In genomic region chr2:102141915-102142828, GRCh38 we compare ENCODE assay signal across 7 cellular contexts. TPM values are rescaled to one million over a fixed set of nuclear protein-coding genes. Genes with fewer than 3 reads are reported as not detected.
DNase-seq lines count a peak whose midpoint lies in the region; TF ChIP-seq lines count a peak whose summit lies in the region.

A gene with protein sequence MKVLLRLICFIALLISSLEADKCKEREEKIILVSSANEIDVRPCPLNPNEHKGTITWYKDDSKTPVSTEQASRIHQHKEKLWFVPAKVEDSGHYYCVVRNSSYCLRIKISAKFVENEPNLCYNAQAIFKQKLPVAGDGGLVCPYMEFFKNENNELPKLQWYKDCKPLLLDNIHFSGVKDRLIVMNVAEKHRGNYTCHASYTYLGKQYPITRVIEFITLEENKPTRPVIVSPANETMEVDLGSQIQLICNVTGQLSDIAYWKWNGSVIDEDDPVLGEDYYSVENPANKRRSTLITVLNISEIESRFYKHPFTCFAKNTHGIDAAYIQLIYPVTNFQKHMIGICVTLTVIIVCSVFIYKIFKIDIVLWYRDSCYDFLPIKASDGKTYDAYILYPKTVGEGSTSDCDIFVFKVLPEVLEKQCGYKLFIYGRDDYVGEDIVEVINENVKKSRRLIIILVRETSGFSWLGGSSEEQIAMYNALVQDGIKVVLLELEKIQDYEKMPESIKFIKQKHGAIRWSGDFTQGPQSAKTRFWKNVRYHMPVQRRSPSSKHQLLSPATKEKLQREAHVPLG (plus strand): TSS chr2:102142746. CDS start chr2:102157725, 14,979 bp downstream.

- H3K4me3 ChIP-seq in GM08714 (ENCODE audit: low read length), result peak within 1 kb of the TSS; percentile 15; the same call in 1 of the 2 replicates
- H3K4me3 ChIP-seq in NB4 (ENCODE audit: low read depth, low read length), result peak within 1 kb of the TSS; percentile 43
- peak within 1 kb of the TSS; percentile 74 to 90 (median 89) for H3K4me3 ChIP-seq in skeletal muscle tissue (ENCODE audit: low read length in 3 of 3)

- H3K27me3 ChIP-seq in skeletal muscle tissue (ENCODE audit: control insufficient read depth in 3 of 3, insufficient read depth in 3 of 3, low read length in 3 of 3), result no peaks in the 10 kb centered on the region

- H3K9ac ChIP-seq in skeletal muscle tissue (ENCODE audit: low read depth in 1 of 3, low read length in 3 of 3), result peak within 1 kb of the TSS; percentile 85 to 90 (median 89)

- peaks cover 0 to 8% (median 0%) of the 10 kb centered on the region in 3 donors for H3K36me3 ChIP-seq in skeletal muscle tissue (ENCODE audit: control insufficient read depth in 3 of 3, insufficient read depth in 3 of 3, low read length in 3 of 3)

- no peak for TF ChIP-seq POLR2A in NB4 (IDR thresholded peaks at IDR 0.05; ENCODE audit: extremely low read depth, insufficient read length)

- peak; percentile 71 for DNase-seq in NB4 (ENCODE audit: low read depth)
- DNase-seq in cerebellum (ENCODE audit: low spot score), result peak; percentile 15
- peak; percentile 7 for DNase-seq in inferior parietal cortex (ENCODE audit: extremely low spot score)
- DNase-seq in stimulated activated CD8-positive, alpha-beta memory T cell treated with anti-CD3 and anti-CD28 coated beads, Interleukin-4, amount 100 ng/mL, for 48 hours, result no peak
- DNase-seq in NCI-H2081 (lab: John Stamatoyannopoulos, UW), result no peak

- no peak for TF ChIP-seq CTCF in NB4 (IDR thresholded peaks at IDR 0.05; ENCODE audit: low read depth, low read length)

- H3K9me3 ChIP-seq in skeletal muscle tissue (ENCODE audit: control insufficient read depth in 3 of 3, low read length in 3 of 3), result peaks cover 0 to 9% (median 6%) of the 10 kb centered on the region in 3 donors

- H3K27ac ChIP-seq in skeletal muscle tissue (ENCODE audit: low read depth, low read length), result peak within 1 kb of the TSS; percentile 88

- H3K4me1 ChIP-seq in skeletal muscle tissue (ENCODE audit: control insufficient read depth in 3 of 3, insufficient read depth in 3 of 3, low read length in 3 of 3), result peaks cover 27 to 39% (median 27%) of the 10 kb centered on the region in 3 donors

RNA-seq across cellular contexts. Expression of the gene that starts here (rescaled TPM):
- 1.5 TPM for total RNA-seq in cerebellum
- 6.3 TPM for total RNA-seq in skeletal muscle tissue

Comparison
In these comparisons a context has a peak if more than half of its experiments do, and no peak if none do; other contexts are left out.
1. H3K4me3 ChIP-seq: peak in every context shown above with its lines; median percentile 89 in skeletal muscle tissue; 43 in NB4; 15 in GM08714.
2. DNase-seq: peak in NB4 (single experiment), cerebellum (single experiment) and inferior parietal cortex (single experiment); none in stimulated activated CD8-positive, alpha-beta memory T cell treated with anti-CD3 and anti-CD28 coated beads, Interleukin-4, amount 100 ng/mL, for 48 hours (single experiment) and NCI-H2081 (0 of 2).